12 cellular contexts compared by ENCODE assay signal in the genomic region with DNA sequence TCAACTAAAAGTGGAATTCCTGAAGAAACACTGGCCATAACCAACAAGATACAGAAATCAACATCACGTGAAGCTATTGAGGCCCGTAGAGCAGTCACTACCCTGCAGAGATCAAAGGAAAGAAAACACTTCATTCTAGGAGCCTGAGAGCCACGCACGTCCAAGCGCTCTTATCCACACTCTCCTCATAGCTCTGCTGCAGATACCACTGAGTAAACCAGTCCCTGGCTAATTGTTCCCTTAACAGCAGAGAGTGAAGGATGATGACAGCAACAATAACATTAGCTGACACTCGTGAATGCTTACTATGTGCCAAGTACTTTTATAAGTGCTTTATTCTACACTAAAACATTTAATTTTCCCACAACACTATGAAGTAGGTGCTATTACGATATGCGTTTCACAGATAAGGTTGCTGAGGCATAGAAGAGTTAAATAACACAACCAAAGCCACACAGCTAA.
A peak's percentile ranks its signal among the peaks of the same experiment; 100 is the strongest.
DNase-seq lines count a peak whose midpoint lies in the region; ATAC-seq, FAIRE-seq and TF ChIP-seq lines count a peak whose summit lies in the region.
"Had no signal": no experiment of that assay in that cellular context is flagged by ENCODE, and none has a peak within 500 bp of the region (broad histone marks: within the 10 kb centered on the region; RNA-seq: fewer than 3 reads in every experiment).

No MANE protein-coding gene starts in this region.

- H3K27me3 ChIP-seq in gastrocnemius medialis, result no peaks in the 10 kb centered on the region
- H3K27me3 ChIP-seq: BLaER1 treated with 17β-estradiol and CSF1 and Interleukin-3, amounts not matched to agents 10 nM and 100 nM had no signal

- TF ChIP-seq CTCF in A549 (IDR thresholded peaks at IDR 0.05), result no peak
- no peak for TF ChIP-seq CTCF in brain (conservative IDR thresholded peaks at IDR 0.05)
- no peak for TF ChIP-seq CTCF in gastrocnemius medialis (IDR thresholded peaks at IDR 0.05 in 4 of 5, conservative IDR thresholded peaks at IDR 0.05 in 1 of 5)

- H3K4me1 ChIP-seq in A549 (peaks cover 14% of the 10 kb centered on the region; the same call in 2 of the 3 replicates), gastrocnemius medialis (peaks cover 0 to 3% of the 10 kb centered on the region in 2 donors)
- H3K4me1 ChIP-seq: BLaER1 treated with 17β-estradiol and CSF1 and Interleukin-3, amounts not matched to agents 10 nM and 100 nM had no signal

- H3K9me3 ChIP-seq in A549 (no peaks in the 10 kb centered on the region), gastrocnemius medialis (no peaks in the 10 kb centered on the region)

- no peak overlapping the region for H3K4me3 ChIP-seq in A549
- H3K4me3 ChIP-seq in gastrocnemius medialis, result no peak overlapping the region
- H3K4me3 ChIP-seq: BLaER1 treated with 17β-estradiol and CSF1 and Interleukin-3, amounts not matched to agents 10 nM and 100 nM had no signal

- peaks cover 3% of the 10 kb centered on the region for H3K27me3 Mint-ChIP-seq in brain
- H3K27me3 Mint-ChIP-seq in activated naive CD8-positive, alpha-beta T cell treated with anti-CD3 and anti-CD28 coated beads, Interleukin-2, amount 50 U/mL, for 24 hours, result no peaks in the 10 kb centered on the region

- CTCF ChIA-PET in A549 (lab: Yijun Ruan, JAX), result no interaction called here

- 0 out of 6 replicates have a peak overlapping the region, but pooled peaks of 1 of the 2 experiments have one; percentile 24 for H3K27ac ChIP-seq in A549
- no peak overlapping the region for H3K27ac ChIP-seq in gastrocnemius medialis
- H3K27ac ChIP-seq: BLaER1 treated with 17β-estradiol and CSF1 and Interleukin-3, amounts not matched to agents 10 nM and 100 nM had no signal

- DNase-seq in A549 (ENCODE audit: low read depth in 1 of 2, low spot score in 1 of 2) (no peak), NCI-H128 (lab: John Stamatoyannopoulos, UW; ENCODE audit: unreplicated experiment) (peak; percentile 53), lung microvascular endothelial cell (ENCODE audit: low read depth in 2 of 2) (peak; percentile 40 to 51), mesenteric fat pad (ENCODE audit: low spot score) (no peak), gastrocnemius medialis (no peak)
- no peak for DNase-seq in activated naive CD8-positive, alpha-beta T cell treated with anti-CD3 and anti-CD28 coated beads, Interleukin-2, amount 50 U/mL, for 24 hours
- DNase-seq: KBM-7, T1000 had no signal

- peak overlapping the region; percentile 58 for H3K4me2 ChIP-seq in A549
- H3K4me2 ChIP-seq: BLaER1 treated with 17β-estradiol and CSF1 and Interleukin-3, amounts not matched to agents 10 nM and 100 nM had no signal

- intact Hi-C loops in gastrocnemius medialis (cut with DNase I; ENCODE audit: low total_unique reads), result no loop called here

- H3K27ac Mint-ChIP-seq in brain, result peak overlapping the region in 1 of 5 experiments; percentile 29
- H3K27ac Mint-ChIP-seq in activated naive CD8-positive, alpha-beta T cell treated with anti-CD3 and anti-CD28 coated beads, Interleukin-2, amount 50 U/mL, for 24 hours, result no peak overlapping the region

- peak overlapping the region in 3 of 5 experiments; percentile 1 to 5 (median 4) for H3K4me3 Mint-ChIP-seq in brain
- no peak overlapping the region for H3K4me3 Mint-ChIP-seq in activated naive CD8-positive, alpha-beta T cell treated with anti-CD3 and anti-CD28 coated beads, Interleukin-2, amount 50 U/mL, for 24 hours

- no peak for TF ChIP-seq POLR2A in A549 (IDR thresholded peaks at IDR 0.05; ENCODE audit: low read length)
- no peak for TF ChIP-seq POLR2A in gastrocnemius medialis (IDR thresholded peaks at IDR 0.05)

- 78% methylated on average over 8 of the region's 8 CpGs for WGBS in A549 (ENCODE audit: missing lambda C conversion rate)

- in situ Hi-C loops in gastrocnemius medialis (cut with MboI; ENCODE audit: low sequenced_read_pairs in 4 of 4), result no loop called here

- no peaks in the 10 kb centered on the region for H3K36me3 ChIP-seq in gastrocnemius medialis
- H3K36me3 ChIP-seq: BLaER1 treated with 17β-estradiol and CSF1 and Interleukin-3, amounts not matched to agents 10 nM and 100 nM had no signal

- no peak for TF ChIP-seq RAD21 in A549 (conservative IDR thresholded peaks at IDR 0.05 in 1 of 2, IDR thresholded peaks at IDR 0.05 in 1 of 2)

- no peaks in the 10 kb centered on the region for H3K9me3 Mint-ChIP-seq in brain
- no peaks in the 10 kb centered on the region for H3K9me3 Mint-ChIP-seq in activated naive CD8-positive, alpha-beta T cell treated with anti-CD3 and anti-CD28 coated beads, Interleukin-2, amount 50 U/mL, for 24 hours

- H3K4me1 Mint-ChIP-seq in brain, result peaks cover 22% of the 10 kb centered on the region
- no peaks in the 10 kb centered on the region for H3K4me1 Mint-ChIP-seq in activated naive CD8-positive, alpha-beta T cell treated with anti-CD3 and anti-CD28 coated beads, Interleukin-2, amount 50 U/mL, for 24 hours

- ATAC-seq in A549 (no peak), GM18502 (IDR thresholded peaks at IDR 0.05; ENCODE audit: poor library complexity, unreplicated experiment) (no peak), gastrocnemius medialis (no peak)
- ATAC-seq in activated naive CD8-positive, alpha-beta T cell treated with anti-CD3 and anti-CD28 coated beads, Interleukin-2, amount 50 U/mL, for 24 hours, result no peak

- FAIRE-seq in A549 (lab: Jason Lieb, UNC), result no peak
- FAIRE-seq: GM12891 had no signal

- POLR2A ChIA-PET in A549 (lab: Yijun Ruan, JAX), result interaction anchor here (1.9 kb wide), 1 partner anchor 367 kb away, joined by 4 read pairs; a partner anchor contains a TSS

- no peak for TF ChIP-seq EP300 in A549 (IDR thresholded peaks at IDR 0.05)

- H3K36me3 Mint-ChIP-seq in brain, result no peaks in the 10 kb centered on the region
- H3K36me3 Mint-ChIP-seq in activated naive CD8-positive, alpha-beta T cell treated with anti-CD3 and anti-CD28 coated beads, Interleukin-2, amount 50 U/mL, for 24 hours (ENCODE audit: low read depth), result no peaks in the 10 kb centered on the region

TF ChIP-seq in A549, 52 proteins besides CTCF, POLR2A, EP300 and RAD21:
- no peak for TF ChIP-seq TP53 (CRISPR knock-in tag; IDR thresholded peaks at IDR 0.05)
- TF ChIP-seq HOXB5 (CRISPR knock-in tag; IDR thresholded peaks at IDR 0.05), result no peak
- TF ChIP-seq, protein P1, sequence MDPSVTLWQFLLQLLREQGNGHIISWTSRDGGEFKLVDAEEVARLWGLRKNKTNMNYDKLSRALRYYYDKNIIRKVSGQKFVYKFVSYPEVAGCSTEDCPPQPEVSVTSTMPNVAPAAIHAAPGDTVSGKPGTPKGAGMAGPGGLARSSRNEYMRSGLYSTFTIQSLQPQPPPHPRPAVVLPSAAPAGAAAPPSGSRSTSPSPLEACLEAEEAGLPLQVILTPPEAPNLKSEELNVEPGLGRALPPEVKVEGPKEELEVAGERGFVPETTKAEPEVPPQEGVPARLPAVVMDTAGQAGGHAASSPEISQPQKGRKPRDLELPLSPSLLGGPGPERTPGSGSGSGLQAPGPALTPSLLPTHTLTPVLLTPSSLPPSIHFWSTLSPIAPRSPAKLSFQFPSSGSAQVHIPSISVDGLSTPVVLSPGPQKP (IDR thresholded peaks at IDR 0.05; ENCODE audit: low read depth, low read length), result no peak
- TF ChIP-seq SMC3 (IDR thresholded peaks at IDR 0.05), result no peak
- no peak for TF ChIP-seq ESRRA (IDR thresholded peaks at IDR 0.05; ENCODE audit: borderline replicate concordance, low read length)
- no peak for TF ChIP-seq FOSL2 (IDR thresholded peaks at IDR 0.05)
- TF ChIP-seq FOSL2 (CRISPR knock-in tag; IDR thresholded peaks at IDR 0.05), result no peak
- TF ChIP-seq ZSCAN20 (CRISPR knock-in tag; IDR thresholded peaks at IDR 0.05), result no peak
- no peak for TF ChIP-seq NFE2L2 (conservative IDR thresholded peaks at IDR 0.05; ENCODE audit: low read length)
- no peak for TF ChIP-seq TFCP2L1 (CRISPR knock-in tag; IDR thresholded peaks at IDR 0.05)
- TF ChIP-seq HEYL (CRISPR knock-in tag; IDR thresholded peaks at IDR 0.05), result no peak
- no peak for TF ChIP-seq PHF8 (IDR thresholded peaks at IDR 0.05; ENCODE audit: borderline replicate concordance, low read depth)
- TF ChIP-seq JUNB (IDR thresholded peaks at IDR 0.05), result no peak
- no peak for TF ChIP-seq SREBF2 (IDR thresholded peaks at IDR 0.05)
- no peak for TF ChIP-seq RARB (CRISPR knock-in tag; IDR thresholded peaks at IDR 0.05)
- no peak for TF ChIP-seq KDM1A (IDR thresholded peaks at IDR 0.05; ENCODE audit: low read depth)
- no peak for TF ChIP-seq CEBPB (IDR thresholded peaks at IDR 0.05)

Comparison
In these comparisons a context has a peak if more than half of its experiments do, and no peak if none do; other contexts are left out.
1. DNase-seq: peak in NCI-H128 (single experiment) and lung microvascular endothelial cell (2 of 2); none in A549 (0 of 2), mesenteric fat pad (single experiment), activated naive CD8-positive, alpha-beta T cell treated with anti-CD3 and anti-CD28 coated beads, Interleukin-2, amount 50 U/mL, for 24 hours (single experiment) and gastrocnemius medialis (0 of 2).